In the genomic region with DNA sequence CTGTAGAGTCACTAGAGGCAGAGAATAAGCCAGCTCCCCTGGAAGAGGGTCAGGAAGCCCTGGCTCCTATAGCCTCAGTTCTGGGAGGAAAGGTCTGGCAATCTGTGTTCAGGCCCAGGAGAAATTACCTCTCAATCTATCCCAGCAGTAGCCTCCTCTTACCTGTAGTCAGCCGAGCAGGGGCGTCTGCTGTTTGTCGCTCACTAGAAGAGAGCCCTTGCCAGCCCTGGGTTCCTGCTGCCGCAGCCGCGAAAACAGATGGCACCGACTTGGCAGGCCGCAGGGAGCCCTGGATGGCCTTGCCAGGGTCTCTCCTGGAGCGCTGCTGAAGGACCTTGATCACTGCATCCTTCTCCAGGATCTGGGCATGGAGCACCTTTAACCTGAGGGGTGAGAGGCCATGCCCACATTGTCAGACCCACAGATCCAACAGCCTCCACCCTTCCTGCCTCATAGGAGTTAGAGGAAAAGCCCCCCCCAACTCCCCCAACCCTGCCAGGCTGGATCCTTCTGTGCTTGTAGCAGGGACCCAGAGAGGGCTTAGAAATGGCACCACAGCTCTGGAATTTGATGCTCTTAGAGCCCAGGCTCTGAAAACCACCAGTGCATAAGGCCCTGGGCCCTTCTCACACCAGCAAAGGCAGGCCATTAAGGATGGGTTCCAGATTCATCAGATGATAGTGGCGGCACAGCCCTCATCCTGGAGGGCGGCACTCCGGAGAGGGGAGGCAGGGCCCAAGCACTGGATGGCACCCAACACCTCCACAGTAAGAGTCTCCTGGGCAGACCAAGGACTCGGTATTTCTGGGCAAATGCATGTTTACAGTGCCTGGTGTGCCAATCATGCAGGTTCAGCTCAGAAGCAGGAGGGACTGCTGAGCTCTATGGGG, we compare ENCODE assay signal across 11 cellular contexts. TPM values are rescaled to one million over a fixed set of nuclear protein-coding genes. Genes with fewer than 3 reads are reported as not detected.
DNase-seq lines count a peak whose midpoint lies in the region; ATAC-seq and TF ChIP-seq lines count a peak whose summit lies in the region.
"Had no signal": no experiment of that assay in that cellular context is flagged by ENCODE, and none has a peak within 500 bp of the region (broad histone marks: within the 10 kb centered on the region; RNA-seq: fewer than 3 reads in every experiment).

No MANE protein-coding gene starts in this region.

- H3K23ac ChIP-seq in IMR-90 (ENCODE audit: low read depth, low read length), result peak overlapping the region; percentile 76
- no peak overlapping the region for H3K23ac ChIP-seq in mesendoderm (ENCODE audit: low read length)

- H3K27me3 ChIP-seq in IMR-90 (ENCODE audit: control insufficient read depth, insufficient read depth, low read length) (no peaks in the 10 kb centered on the region), mesendoderm (ENCODE audit: insufficient read depth, low read length, poor library complexity) (no peaks in the 10 kb centered on the region)

- peaks cover 88% of the 10 kb centered on the region for H3K36me3 ChIP-seq in IMR-90 (ENCODE audit: control insufficient read depth, insufficient read depth, low read length)
- peaks cover 46% of the 10 kb centered on the region for H3K36me3 ChIP-seq in mesendoderm (ENCODE audit: control insufficient read depth, insufficient read depth, low read length)

- H3K9me3 ChIP-seq in IMR-90 (ENCODE audit: control insufficient read depth, insufficient read depth, low read length), result no peaks in the 10 kb centered on the region

- peak overlapping the region; percentile 37 for H4K91ac ChIP-seq in IMR-90 (ENCODE audit: insufficient read depth, low read depth, low read length)

- intact Hi-C loops in IMR-90 (cut with micrococcal nuclease), result loop anchor here (2.0 to 5.0 kb wide), 2 partner anchors 115 to 147 kb away; no protein-coding TSS in a partner anchor

- peaks cover 74% of the 10 kb centered on the region for H3K4me1 ChIP-seq in IMR-90 (ENCODE audit: control insufficient read depth, insufficient read depth, low read length)
- peaks cover 11% of the 10 kb centered on the region for H3K4me1 ChIP-seq in mesendoderm (ENCODE audit: control insufficient read depth, low read depth, low read length)

- ATAC-seq in IMR-90 (ENCODE audit: low read depth) (no peak), GM19035 (IDR thresholded peaks at IDR 0.05; ENCODE audit: unreplicated experiment) (no peak), HG03521 (IDR thresholded peaks at IDR 0.05; ENCODE audit: unreplicated experiment) (no peak)

- peak overlapping the region; percentile 53 for H3K14ac ChIP-seq in IMR-90 (replicated peaks; ENCODE audit: low read depth, low read length)

- H4K20me1 ChIP-seq in IMR-90 (ENCODE audit: insufficient read depth, low read length), result peaks cover 91% of the 10 kb centered on the region

- no TSS peak for BruUV-seq in IMR-90 (replicated peaks; lab: Mats Ljungman, UMichigan)

- H2AFZ ChIP-seq in IMR-90 (replicated peaks; ENCODE audit: low read length, poor library complexity), result peak overlapping the region; percentile 54

- peak overlapping the region; percentile 1; the same call in 1 of the 2 replicates for H2BK20ac ChIP-seq in IMR-90 (ENCODE audit: low read depth, low read length)

- peaks cover 37 to 81% of the 10 kb centered on the region in 2 experiments for H3K79me1 ChIP-seq in IMR-90 (ENCODE audit: low read depth in 1 of 2, low read length in 2 of 2)
- H3K79me1 ChIP-seq in mesendoderm (ENCODE audit: low read length), result peaks cover 21% of the 10 kb centered on the region

- H3K56ac ChIP-seq in IMR-90 (ENCODE audit: extremely low read depth, insufficient read depth, low read length) (peak overlapping the region; percentile 22; the same call in 1 of the 2 replicates), mesendoderm (ENCODE audit: low read length) (peak overlapping the region; percentile 26)

- H3K27ac ChIP-seq in IMR-90 (ENCODE audit: insufficient read depth, low read length), result peak overlapping the region; percentile 94
- peak overlapping the region; percentile 83 to 97 for H3K27ac ChIP-seq in coronary artery
- H3K27ac ChIP-seq in mesendoderm (ENCODE audit: low read depth, low read length), result peak overlapping the region; percentile 36
- H3K27ac ChIP-seq in temporal lobe (ENCODE audit: low read depth, low read length), result peak overlapping the region; percentile 86

- no peak; the same call in 1 of the 2 replicates for TF ChIP-seq POLR2A in IMR-90 (IDR thresholded peaks at IDR 0.05; ENCODE audit: low read depth, low read length)

- H3K18ac ChIP-seq in IMR-90 (ENCODE audit: low read depth, low read length) (peak overlapping the region; percentile 31), mesendoderm (ENCODE audit: low read length) (no peak overlapping the region)

- H3K4me2 ChIP-seq in IMR-90 (ENCODE audit: low read depth, low read length) (no peak overlapping the region), mesendoderm (ENCODE audit: low read length) (no peak overlapping the region)

- H3K4me3 ChIP-seq in IMR-90 (ENCODE audit: insufficient read depth, low read depth, low read length) (no peak overlapping the region), coronary artery (peak overlapping the region; percentile 36), mesendoderm (ENCODE audit: low read length) (no peak overlapping the region)

- H2AK9ac ChIP-seq in IMR-90 (replicated peaks; ENCODE audit: low read depth, low read length, poor library complexity), result peak overlapping the region; percentile 17

- H4K8ac ChIP-seq in IMR-90 (ENCODE audit: low read depth in 2 of 2, low read length in 2 of 2) (peak overlapping the region; percentile 5 to 77; a peak in 3 of 4 replicates), mesendoderm (ENCODE audit: low read depth, low read length) (no peak overlapping the region)

- peaks cover 44% of the 10 kb centered on the region for H3K9me1 ChIP-seq in IMR-90 (ENCODE audit: insufficient read depth, low read length)

- TF ChIP-seq RAD21 in IMR-90 (IDR thresholded peaks at IDR 0.05; ENCODE audit: low read length), result no peak

- H3K4ac ChIP-seq in IMR-90 (ENCODE audit: low read depth, low read length) (peak overlapping the region; percentile 85), mesendoderm (ENCODE audit: low read depth, low read length) (no peak overlapping the region)

- POLR2A ChIA-PET in IMR-90 (lab: Charles Lee; ENCODE audit: unreplicated experiment), result interaction anchor here (1.5 to 2.8 kb wide), 2 partner anchors 11 to 113 kb away, joined by 5 to 11 read pairs; no protein-coding TSS in a partner anchor

- no peak overlapping the region for H2BK15ac ChIP-seq in IMR-90 (ENCODE audit: low read depth, low read length)
- no peak overlapping the region for H2BK15ac ChIP-seq in mesendoderm (replicated peaks; ENCODE audit: low read depth)

- H3K9ac ChIP-seq in IMR-90 (ENCODE audit: low read depth, low read length) (peak overlapping the region; percentile 48), mesendoderm (ENCODE audit: low read length) (no peak overlapping the region)

- H4K5ac ChIP-seq in IMR-90 (ENCODE audit: low read depth, low read length), result peak overlapping the region; percentile 74
- H4K5ac ChIP-seq in mesendoderm (ENCODE audit: low read length), result no peak overlapping the region

- WGBS in IMR-90 (ENCODE audit: extremely low coverage in 2 of 2, insufficient read length in 1 of 2), 2 experiments, result 94% methylated on average over 9 of the region's 13 CpGs; no CpG with 5 or more reads in 1 of the 2 experiments
- WGBS in mesendoderm (ENCODE audit: extremely low coverage, insufficient coverage, low lambda C conversion rate), result no CpG with 5 or more reads among the region's 13 CpGs

- DNase-seq in IMR-90 (no peak), coronary artery (ENCODE audit: low spot score) (no peak), mesendoderm (no peak), NCI-H1105 (lab: John Stamatoyannopoulos, UW) (no peak)
- DNase-seq in stimulated activated CD4-positive, alpha-beta T cell treated with anti-CD3 and anti-CD28 coated beads, Interleukin-15, amount 100 ng/mL, for 24 hours, result no peak
- DNase-seq: GOT3; NCI-H1436 treated with DMSO at 0.1 percent for 48 hours; stimulated activated CD4-positive, alpha-beta T cell treated with anti-CD3 and anti-CD28 coated beads, Interleukin-4, amount 100 ng/mL, for 1 hour had no signal

- H2BK5ac ChIP-seq in IMR-90 (ENCODE audit: low read depth, low read length, poor library complexity, severe bottlenecking), result peak overlapping the region; percentile 93
- H2BK5ac ChIP-seq in mesendoderm (ENCODE audit: low read length), result no peak overlapping the region

- CTCF ChIA-PET in IMR-90 (lab: Yijun Ruan, JAX), result interaction anchor here (1.6 to 2.5 kb wide), 2 partner anchors 28 to 32 kb away, joined by 5 to 12 read pairs; no protein-coding TSS in a partner anchor

- H2AK5ac ChIP-seq in IMR-90 (ENCODE audit: low read depth, low read length) (peak overlapping the region; percentile 44; the same call in 1 of the 2 replicates), mesendoderm (ENCODE audit: low read length) (no peak overlapping the region)

- TF ChIP-seq CTCF in IMR-90 (conservative IDR thresholded peaks at IDR 0.05; ENCODE audit: low read depth, low read length), result no peak
- TF ChIP-seq CTCF in coronary artery (IDR thresholded peaks at IDR 0.05), result no peak

- H2BK120ac ChIP-seq in IMR-90 (ENCODE audit: low read depth, low read length) (peak overlapping the region; percentile 15; the same call in 1 of the 2 replicates), mesendoderm (ENCODE audit: low read depth, low read length) (no peak overlapping the region)

- in situ Hi-C loops in IMR-90 (cut with MboI; ENCODE audit: low sequenced_read_pairs), result loop anchor here (5.0 kb wide), 1 partner anchor 113 kb away; no protein-coding TSS in a partner anchor

- dilution Hi-C loops in IMR-90 (cut with HindIII; ENCODE audit: low sequenced_read_pairs, unreplicated experiment), result no loop called here

- peaks cover 30% of the 10 kb centered on the region for H3K79me2 ChIP-seq in mesendoderm (ENCODE audit: control insufficient read depth, insufficient read depth, low read length)

TF ChIP-seq in IMR-90, 13 proteins besides CTCF, POLR2A, EP300 and RAD21:
- no peak for TF ChIP-seq NFE2L2 (IDR thresholded peaks at IDR 0.05; ENCODE audit: low read depth, low read length)

RNA-seq across cellular contexts. Expression of a gene that starts 14.9 kb away (rescaled TPM):
- 162 and 172 TPM in 2 replicates for total RNA-seq in IMR-90 (2012; rRNA removed)
- polyA plus RNA-seq in IMR-90 (2012; rRNA removed), result 176 and 230 TPM in 2 replicates
- polyA plus RNA-seq in IMR-90 (2012; cell fraction: cytosol; rRNA removed), result 168 and 220 TPM in 2 replicates
- polyA plus RNA-seq in IMR-90 (2012; cell fraction: nucleus; rRNA removed; ENCODE audit: low replicate concordance), result 530 and 567 TPM in 2 replicates
- 110 TPM for polyA plus RNA-seq in mesendoderm (2013, experiment 1 of 2)
- 105 TPM for polyA plus RNA-seq in mesendoderm (2013, experiment 2 of 2)
- 46.5 TPM for total RNA-seq in temporal lobe

Comparison
In these comparisons a context has a peak if more than half of its experiments do, and no peak if none do; other contexts are left out.
1. H3K27ac ChIP-seq: peak in every context shown above with its lines; median percentile 94 in IMR-90; 90 in coronary artery; 86 in temporal lobe; 36 in mesendoderm.